ENCODE assay signal across 25 cellular contexts in genomic region chr7:23966941-23967340, GRCh38.
"Had no signal": no experiment of that assay in that cellular context is flagged by ENCODE, and none has a peak within 500 bp of the region (broad histone marks: within the 10 kb centered on the region; RNA-seq: fewer than 3 reads in every experiment).

No MANE protein-coding gene starts in this region.

- H3K27ac Mint-ChIP-seq: activated B cell treated with CpG ODN at 0.5 μM for 24 hours; activated CD4-positive, alpha-beta T cell treated with anti-CD3 and anti-CD28 coated beads for 36 hours; activated naive CD4-positive, alpha-beta T cell treated with anti-CD3 and anti-CD28 coated beads, Interleukin-2, amount 10 ng/mL, durations not matched to agents 7 days and 5 days; activated T-cell treated with anti-CD3 and anti-CD28 coated beads, Interleukin-2, amount 50 U/mL, for 24 hours; endodermal cell; memory B cell; nephron had no signal

- DNase-seq: activated B cell treated with CpG ODN at 0.5 μM for 24 hours; activated CD4-positive, alpha-beta T cell treated with anti-CD3 and anti-CD28 coated beads for 36 hours; activated CD4-positive, alpha-beta T cell treated with anti-CD3 and anti-CD28 coated beads, Interleukin-2, amount 50 U/mL, for 4 hours; activated CD8-positive, alpha-beta memory T cell treated with anti-CD3 and anti-CD28 coated beads for 24 hours; activated CD8-positive, alpha-beta memory T cell treated with anti-CD3 and anti-CD28 coated beads, Interleukin-2, amount 50 U/mL, for 4 hours; activated effector memory CD4-positive, alpha-beta T cell treated with anti-CD3 and anti-CD28 coated beads, Interleukin-2, amount 50 U/mL, for 16 hours; activated naive CD4-positive, alpha-beta T cell treated with anti-CD3 and anti-CD28 coated beads, Interleukin-2, amount 10 ng/mL, durations not matched to agents 7 days and 5 days; activated T-cell treated with anti-CD3 and anti-CD28 coated beads, Interleukin-2, amount 50 U/mL, for 24 hours; amygdala; cerebellar nuclear complex; cortex of kidney; endodermal cell; esophagus squamous epithelium; heart left ventricle; left ventricle myocardium superior; nucleus accumbens; right lobe of liver; stimulated activated CD4-positive, alpha-beta T cell treated with anti-CD3 and anti-CD28 coated beads, Interleukin-4, amount 100 ng/mL, for 1 hour; stimulated activated naive CD4-positive, alpha-beta T cell; testis; trophoblast cell; uterus had no signal

- H3K9me3 ChIP-seq: esophagus squamous epithelium, gastroesophageal sphincter, heart left ventricle, right lobe of liver, testis, uterus had no signal

- H3K9me3 Mint-ChIP-seq: activated B cell treated with CpG ODN at 0.5 μM for 24 hours; activated naive CD4-positive, alpha-beta T cell treated with anti-CD3 and anti-CD28 coated beads, Interleukin-2, amount 10 ng/mL, durations not matched to agents 7 days and 5 days; activated T-cell treated with anti-CD3 and anti-CD28 coated beads, Interleukin-2, amount 50 U/mL, for 24 hours; endodermal cell; nephron had no signal

- H3K36me3 Mint-ChIP-seq: activated naive CD4-positive, alpha-beta T cell treated with anti-CD3 and anti-CD28 coated beads, Interleukin-2, amount 10 ng/mL, durations not matched to agents 7 days and 5 days; memory B cell had no signal

- H3K27ac ChIP-seq: esophagus squamous epithelium, gastroesophageal sphincter, heart left ventricle, right lobe of liver, testis, uterus had no signal

- H3K27me3 Mint-ChIP-seq: activated B cell treated with CpG ODN at 0.5 μM for 24 hours; activated CD4-positive, alpha-beta T cell treated with anti-CD3 and anti-CD28 coated beads for 36 hours; activated naive CD4-positive, alpha-beta T cell treated with anti-CD3 and anti-CD28 coated beads, Interleukin-2, amount 10 ng/mL, durations not matched to agents 7 days and 5 days had no signal

- H3K4me3 ChIP-seq: esophagus squamous epithelium, gastroesophageal sphincter, heart left ventricle, right lobe of liver, testis, uterus had no signal

- H3K4me1 Mint-ChIP-seq: activated B cell treated with CpG ODN at 0.5 μM for 24 hours; activated naive CD4-positive, alpha-beta T cell treated with anti-CD3 and anti-CD28 coated beads, Interleukin-2, amount 10 ng/mL, durations not matched to agents 7 days and 5 days; memory B cell had no signal

- ATAC-seq: activated CD4-positive, alpha-beta T cell treated with anti-CD3 and anti-CD28 coated beads for 36 hours; gastroesophageal sphincter; heart left ventricle; left ventricle myocardium superior; right lobe of liver had no signal

- H3K4me1 ChIP-seq: esophagus squamous epithelium, gastroesophageal sphincter, heart left ventricle, right lobe of liver, testis, uterus had no signal

- H3K4me3 Mint-ChIP-seq: activated B cell treated with CpG ODN at 0.5 μM for 24 hours; activated CD4-positive, alpha-beta T cell treated with anti-CD3 and anti-CD28 coated beads for 36 hours; activated naive CD4-positive, alpha-beta T cell treated with anti-CD3 and anti-CD28 coated beads, Interleukin-2, amount 10 ng/mL, durations not matched to agents 7 days and 5 days; activated T-cell treated with anti-CD3 and anti-CD28 coated beads, Interleukin-2, amount 50 U/mL, for 24 hours; endodermal cell; memory B cell; nephron had no signal

- H3K27me3 ChIP-seq: esophagus squamous epithelium, gastroesophageal sphincter, heart left ventricle, right lobe of liver, testis, uterus had no signal

- H3K36me3 ChIP-seq: esophagus squamous epithelium, gastroesophageal sphincter, heart left ventricle, right lobe of liver, uterus had no signal
